Comparison of ENCODE assay signal across 20 cellular contexts in the genomic region with DNA sequence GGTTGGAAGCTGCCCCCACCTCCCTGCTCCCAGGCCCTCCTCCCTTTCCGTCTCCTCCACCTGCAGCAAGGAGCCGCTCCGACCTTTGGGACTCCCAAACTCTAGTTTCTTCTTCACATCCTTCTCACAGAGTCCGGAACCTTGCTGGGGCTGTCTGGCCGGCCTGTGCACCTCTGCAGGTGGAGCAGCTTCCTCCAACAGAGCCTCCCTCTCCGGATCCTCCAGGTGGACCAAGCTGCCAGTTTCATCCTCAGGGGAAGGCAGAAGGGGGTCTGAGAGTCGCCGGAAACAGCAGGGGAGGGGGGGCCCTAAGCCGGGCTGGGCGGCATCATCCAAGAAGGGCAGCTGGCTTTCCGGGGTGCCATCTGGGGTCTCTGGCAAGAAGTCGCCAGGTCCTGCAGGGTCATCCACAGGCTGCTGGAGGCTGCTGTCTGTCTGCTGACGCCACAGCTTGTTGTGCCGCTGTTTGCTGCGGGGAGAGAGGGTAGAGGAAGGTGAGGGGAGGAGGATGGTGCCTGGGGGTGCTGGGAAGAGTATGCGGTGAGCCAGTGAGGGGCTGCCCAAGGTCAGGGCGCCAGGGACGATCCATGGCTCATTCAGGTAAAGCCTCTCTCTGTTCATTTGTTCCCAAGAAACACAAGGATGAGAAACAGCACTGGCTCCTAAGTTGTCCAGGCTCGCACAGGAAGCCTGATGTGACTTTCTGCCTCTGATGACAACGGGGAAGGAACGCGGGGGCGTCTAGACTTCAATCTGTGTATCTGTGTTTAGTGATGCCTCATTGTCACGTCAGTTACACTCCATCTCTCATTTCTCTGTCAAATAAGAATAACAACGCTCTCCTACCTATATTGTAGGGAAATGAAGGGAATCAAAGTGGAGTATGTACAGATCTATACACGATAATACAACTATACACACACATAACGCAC.
DNase-seq lines count a peak whose midpoint lies in the region; ATAC-seq and TF ChIP-seq lines count a peak whose summit lies in the region.
"Had no signal": no experiment of that assay in that cellular context is flagged by ENCODE, and none has a peak within 500 bp of the region (broad histone marks: within the 10 kb centered on the region; RNA-seq: fewer than 3 reads in every experiment).

No MANE protein-coding gene starts in this region.

- peaks cover 33% of the 10 kb centered on the region for H4K20me1 ChIP-seq in IMR-90 (ENCODE audit: insufficient read depth, low read length)
- no peaks in the 10 kb centered on the region for H4K20me1 ChIP-seq in PC-3 (ENCODE audit: low read length)

- H2BK120ac ChIP-seq in IMR-90 (ENCODE audit: low read depth, low read length), result no peak overlapping the region

- no peak overlapping the region for H2AK5ac ChIP-seq in IMR-90 (ENCODE audit: low read depth, low read length)

- POLR2A ChIA-PET in IMR-90 (lab: Charles Lee; ENCODE audit: unreplicated experiment), result no interaction called here
- POLR2A ChIA-PET in PC-3 (lab: Charles Lee; ENCODE audit: unreplicated experiment), result no interaction called here

- no peak overlapping the region for H3K4me2 ChIP-seq in IMR-90 (ENCODE audit: low read depth, low read length)
- no peak overlapping the region for H3K4me2 ChIP-seq in PC-3 (ENCODE audit: low read length)
- H3K4me2 ChIP-seq: GM23338 had no signal

- intact Hi-C loops in IMR-90 (cut with micrococcal nuclease), result no loop called here
- intact Hi-C loops in sigmoid colon (cut with DNase I), result no loop called here
- intact Hi-C loops in PC-3 (cut with micrococcal nuclease), result no loop called here

- no peak overlapping the region for H3K4me3 ChIP-seq in IMR-90 (ENCODE audit: insufficient read depth, low read depth, low read length)
- no peak overlapping the region for H3K4me3 ChIP-seq in coronary artery
- no peak overlapping the region for H3K4me3 ChIP-seq in sigmoid colon
- H3K4me3 ChIP-seq in PC-3 (ENCODE audit: low read length), result no peak overlapping the region
- H3K4me3 ChIP-seq: GM23338, left lung, right lobe of liver, upper lobe of right lung had no signal

- DNase-seq in activated CD4-positive, alpha-beta T cell treated with anti-CD3 and anti-CD28 coated beads for 48 hours, result peak; percentile 20
- DNase-seq in activated CD4-positive, alpha-beta T cell treated with anti-CD3 and anti-CD28 coated beads, Interleukin-2, amount 50 U/mL, for 48 hours, result no peak
- no peak for DNase-seq in IMR-90
- DNase-seq in coronary artery (ENCODE audit: low spot score), result no peak
- peak; percentile 66 for DNase-seq in sigmoid colon
- DNase-seq in NCI-H1930 (lab: John Stamatoyannopoulos, UW), result no peak
- DNase-seq in PC-3, result no peak
- DNase-seq in superior temporal gyrus (ENCODE audit: extremely low spot score), result no peak
- DNase-seq: activated CD4-positive, CD25-positive, alpha-beta regulatory T cell; activated gamma-delta T cell treated with Interleukin-2 at 50 U/mL for 16 hours; amniotic stem cell; central memory CD4-positive, alpha-beta T cell; effector CD4-positive, alpha-beta T cell; NCI-H526 treated with DMSO at 0.1 percent for 48 hours; OCI-M1; right lobe of liver; stimulated activated naive CD4-positive, alpha-beta T cell; upper lobe of right lung had no signal

- no peak overlapping the region for H2BK15ac ChIP-seq in IMR-90 (ENCODE audit: low read depth, low read length)

- H2AK9ac ChIP-seq in IMR-90 (replicated peaks; ENCODE audit: low read depth, low read length, poor library complexity), result peak overlapping the region; percentile 52

- no peaks in the 10 kb centered on the region for H3K79me2 ChIP-seq in PC-3 (ENCODE audit: low read length)

- TF ChIP-seq CTCF in IMR-90 (conservative IDR thresholded peaks at IDR 0.05; ENCODE audit: low read depth, low read length) (no peak), coronary artery (IDR thresholded peaks at IDR 0.05) (no peak), sigmoid colon (IDR thresholded peaks at IDR 0.05) (no peak), PC-3 (conservative IDR thresholded peaks at IDR 0.05; ENCODE audit: low read depth, low read length) (no peak)

- no peak overlapping the region for H4K8ac ChIP-seq in IMR-90 (ENCODE audit: low read depth in 2 of 2, low read length in 2 of 2)

- no peak overlapping the region for H3K14ac ChIP-seq in IMR-90 (replicated peaks; ENCODE audit: low read depth, low read length)

- BruUV-seq in IMR-90 (replicated peaks; lab: Mats Ljungman, UMichigan), result no TSS peak
- BruUV-seq in PC-3 (replicated peaks; lab: Mats Ljungman, UMichigan), result no TSS peak

- H3K9me3 ChIP-seq in IMR-90 (ENCODE audit: control insufficient read depth, insufficient read depth, low read length) (no peaks in the 10 kb centered on the region), sigmoid colon (no peaks in the 10 kb centered on the region), PC-3 (ENCODE audit: low read length) (no peaks in the 10 kb centered on the region)
- H3K9me3 ChIP-seq: left lung, right lobe of liver, upper lobe of right lung had no signal

- no peak overlapping the region for H3K9ac ChIP-seq in IMR-90 (ENCODE audit: low read depth, low read length)
- H3K9ac ChIP-seq in PC-3 (ENCODE audit: low read length), result no peak overlapping the region

- WGBS in IMR-90 (ENCODE audit: extremely low coverage in 2 of 2, insufficient read length in 1 of 2), 2 experiments, result 91% methylated on average over 5 of the region's 27 CpGs; no CpG with 5 or more reads in 1 of the 2 experiments
- WGBS in sigmoid colon, 2 donors, result 93 to 95% methylated on average over 27 of the region's 27 CpGs

- ATAC-seq in IMR-90 (ENCODE audit: low read depth) (no peak), PC-3 (no peak)
- ATAC-seq: left lung, upper lobe of right lung had no signal

- H3K18ac ChIP-seq in IMR-90 (ENCODE audit: low read depth, low read length), result no peak overlapping the region

- H2BK20ac ChIP-seq in IMR-90 (ENCODE audit: low read depth, low read length), result no peak overlapping the region

- peak overlapping the region; percentile 20 for H2BK5ac ChIP-seq in IMR-90 (ENCODE audit: low read depth, low read length, poor library complexity, severe bottlenecking)

- H3K9me2 ChIP-seq in PC-3 (replicated peaks; ENCODE audit: low read length), result no peaks in the 10 kb centered on the region

- in situ Hi-C loops in IMR-90 (cut with MboI; ENCODE audit: low sequenced_read_pairs), result no loop called here

- TF ChIP-seq RAD21 in IMR-90 (IDR thresholded peaks at IDR 0.05; ENCODE audit: low read length), result no peak

- H3K56ac ChIP-seq in IMR-90 (ENCODE audit: extremely low read depth, insufficient read depth, low read length), result no peak overlapping the region

- H3K79me1 ChIP-seq in IMR-90 (ENCODE audit: low read depth in 1 of 2, low read length in 2 of 2), result peaks cover 42 to 83% of the 10 kb centered on the region in 2 experiments

- no peaks in the 10 kb centered on the region for H3K27me3 ChIP-seq in IMR-90 (ENCODE audit: control insufficient read depth, insufficient read depth, low read length)
- H3K27me3 ChIP-seq in sigmoid colon, result no peaks in the 10 kb centered on the region
- no peaks in the 10 kb centered on the region for H3K27me3 ChIP-seq in PC-3 (ENCODE audit: low read length)
- H3K27me3 ChIP-seq: left lung, right lobe of liver, upper lobe of right lung had no signal

- no peak overlapping the region for H2AFZ ChIP-seq in IMR-90 (replicated peaks; ENCODE audit: low read length, poor library complexity)
- H2AFZ ChIP-seq in PC-3 (ENCODE audit: low read length), result no peak overlapping the region
- H2AFZ ChIP-seq: GM23338 had no signal

- H4K5ac ChIP-seq in IMR-90 (ENCODE audit: low read depth, low read length), result no peak overlapping the region

- H3K4ac ChIP-seq in IMR-90 (ENCODE audit: low read depth, low read length), result peak overlapping the region; percentile 0; the same call in 1 of the 2 replicates

- dilution Hi-C loops in IMR-90 (cut with HindIII; ENCODE audit: low sequenced_read_pairs, unreplicated experiment), result no loop called here

- TF ChIP-seq POLR2A in IMR-90 (IDR thresholded peaks at IDR 0.05; ENCODE audit: low read depth, low read length), result no peak; the same call in 1 of the 2 replicates
- no peak for TF ChIP-seq POLR2A in sigmoid colon (IDR thresholded peaks at IDR 0.05)

- no peak for TF ChIP-seq EP300 in sigmoid colon (IDR thresholded peaks at IDR 0.05)

- peaks cover 71% of the 10 kb centered on the region for H3K36me3 ChIP-seq in IMR-90 (ENCODE audit: control insufficient read depth, insufficient read depth, low read length)
- peaks cover 0 to 50% (median 8%) of the 10 kb centered on the region in 4 donors for H3K36me3 ChIP-seq in sigmoid colon
- peaks cover 43% of the 10 kb centered on the region for H3K36me3 ChIP-seq in PC-3 (ENCODE audit: low read depth, low read length)

- no peak overlapping the region for H4K91ac ChIP-seq in IMR-90 (ENCODE audit: insufficient read depth, low read depth, low read length)

- H3F3A ChIP-seq in PC-3 (ENCODE audit: low read length, unreplicated experiment), result no peaks in the 10 kb centered on the region

- H3K27ac ChIP-seq in IMR-90 (ENCODE audit: insufficient read depth, low read length), result peak overlapping the region; percentile 17; the same call in 1 of the 2 replicates
- peak overlapping the region; percentile 70 to 77 for H3K27ac ChIP-seq in coronary artery
- peak overlapping the region; percentile 75 to 97 (median 88) for H3K27ac ChIP-seq in sigmoid colon
- H3K27ac ChIP-seq in PC-3 (ENCODE audit: low read length), result no peak overlapping the region
- H3K27ac ChIP-seq: left lung, upper lobe of right lung had no signal

- CTCF ChIA-PET in IMR-90 (lab: Yijun Ruan, JAX), result no interaction called here
- CTCF ChIA-PET in PC-3 (lab: Charles Lee), result no interaction called here

- H3K4me1 ChIP-seq in IMR-90 (ENCODE audit: control insufficient read depth, insufficient read depth, low read length) (peaks cover 4% of the 10 kb centered on the region; the same call in 1 of the 2 replicates), sigmoid colon (peaks cover 0 to 60% (median 39%) of the 10 kb centered on the region in 4 donors), PC-3 (ENCODE audit: insufficient read depth, low read length) (no peaks in the 10 kb centered on the region)
- H3K4me1 ChIP-seq: left lung had no signal

- H3K23ac ChIP-seq in IMR-90 (ENCODE audit: low read depth, low read length), result no peak overlapping the region

- H3K9me1 ChIP-seq in IMR-90 (ENCODE audit: insufficient read depth, low read length), result no peaks in the 10 kb centered on the region

TF ChIP-seq in IMR-90, 13 proteins besides CTCF, POLR2A, EP300 and RAD21 (continues in another document):
- no peak for TF ChIP-seq MXI1 (IDR thresholded peaks at IDR 0.05; ENCODE audit: borderline replicate concordance, low read depth, low read length)
- TF ChIP-seq CEBPB (IDR thresholded peaks at IDR 0.05; ENCODE audit: low read depth, low read length), result no peak
- no peak for TF ChIP-seq MAZ (IDR thresholded peaks at IDR 0.05; ENCODE audit: borderline replicate concordance, low read depth, low read length)
- no peak for TF ChIP-seq NFE2L2 (IDR thresholded peaks at IDR 0.05; ENCODE audit: low read depth, low read length)
- no peak for TF ChIP-seq BHLHE40 (IDR thresholded peaks at IDR 0.05; ENCODE audit: low read depth, low read length)

Comparison
In these comparisons a context has a peak if more than half of its experiments do, and no peak if none do; other contexts are left out.
1. DNase-seq: peak in activated CD4-positive, alpha-beta T cell treated with anti-CD3 and anti-CD28 coated beads for 48 hours (single experiment) and sigmoid colon (single experiment); none in activated CD4-positive, alpha-beta T cell treated with anti-CD3 and anti-CD28 coated beads, Interleukin-2, amount 50 U/mL, for 48 hours (0 of 2), IMR-90 (single experiment), coronary artery (single experiment), NCI-H1930 (0 of 2), PC-3 (single experiment) and superior temporal gyrus (single experiment).